Comparison of ENCODE assay signal across 9 cellular contexts in the genomic region with DNA sequence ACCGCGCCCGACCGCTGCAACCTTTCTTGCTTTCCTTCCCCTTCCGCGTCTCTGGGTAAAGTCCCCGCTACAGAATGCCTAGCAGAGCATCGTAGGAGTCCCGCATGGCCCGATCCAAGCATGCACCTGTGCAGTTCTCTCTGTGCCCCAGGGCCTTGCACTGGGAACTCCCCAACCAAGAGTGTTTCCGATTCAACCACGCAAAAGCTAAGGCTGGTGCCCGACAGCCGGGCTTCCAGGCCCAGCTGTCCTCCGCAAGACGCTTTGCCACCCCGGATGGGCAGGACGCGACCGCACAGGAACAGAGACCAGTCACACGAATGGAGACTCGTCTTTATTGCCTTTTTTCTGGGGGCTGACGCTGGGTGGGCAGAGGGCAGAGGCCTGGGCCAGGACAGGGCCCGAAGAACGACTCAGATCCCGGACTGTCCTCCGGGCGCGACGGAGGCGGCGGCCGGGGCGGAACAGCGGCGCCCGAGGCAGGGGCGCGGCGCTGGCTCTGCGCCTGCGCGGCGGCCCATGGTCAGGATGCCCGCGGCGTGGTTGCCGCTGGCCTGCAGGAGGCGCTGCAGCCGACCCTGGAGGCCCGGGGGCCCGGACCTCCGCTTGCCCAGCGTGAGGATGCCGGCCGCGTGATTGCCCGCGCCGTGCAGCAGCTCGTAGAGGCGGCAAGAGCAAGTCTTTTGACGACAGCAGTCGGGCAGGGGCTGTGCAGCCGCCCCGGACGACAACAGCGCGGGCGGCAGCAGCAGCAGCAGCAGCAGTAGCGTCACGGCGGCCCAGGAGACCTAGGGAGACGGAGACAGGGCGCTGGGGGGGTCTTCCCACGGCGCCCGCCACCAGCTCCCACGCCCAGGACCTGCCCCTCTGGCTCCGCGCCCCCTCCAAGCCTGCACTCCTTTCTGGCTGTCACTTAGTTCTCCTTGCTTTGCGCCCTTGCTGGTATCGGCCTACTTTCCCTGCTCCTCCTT. TPM values are rescaled to one million over a fixed set of nuclear protein-coding genes. Genes with fewer than 3 reads are reported as not detected.
A peak's percentile ranks its signal among the peaks of the same experiment; 100 is the strongest.
DNase-seq lines count a peak whose midpoint lies in the region; ATAC-seq and TF ChIP-seq lines count a peak whose summit lies in the region.
"Had no signal": no experiment of that assay in that cellular context is flagged by ENCODE, and none has a peak within 500 bp of the region (broad histone marks: within the 10 kb centered on the region; RNA-seq: fewer than 3 reads in every experiment).

No MANE protein-coding gene starts in this region.

- H3K4me1 Mint-ChIP-seq in Caco-2 (ENCODE audit: low read depth, unreplicated experiment), result peaks cover 20% of the 10 kb centered on the region

- peak; percentile 67 to 89 for DNase-seq in Caco-2
- DNase-seq in LHCN-M2 (ENCODE audit: low read depth), result peak; percentile 57
- DNase-seq in SKM-1 treated with dmso at 0.1 percent for 144 hours (lab: John Stamatoyannopoulos, UW; ENCODE audit: unreplicated experiment), result peak; percentile 60
- peak; percentile 78 for DNase-seq in adipocyte (ENCODE audit: low read depth)
- DNase-seq in right atrium auricular region (ENCODE audit: low spot score), result no peak
- DNase-seq in pulmonary artery endothelial cell (ENCODE audit: low read depth, low spot score), result peak; percentile 17

- WGBS in urinary bladder, result 4% methylated on average over 83 of the region's 83 CpGs

- peak overlapping the region; percentile 90 for H3K9ac ChIP-seq in adipocyte (ENCODE audit: low read length)

- intact Hi-C loops in Caco-2 (cut with micrococcal nuclease; ENCODE audit: unreplicated experiment), result loop anchor here (5.0 kb wide), 1 partner anchor 62 kb away; a partner anchor contains a TSS

- peak; percentile 59 for ATAC-seq in GM21360 (IDR thresholded peaks at IDR 0.05; ENCODE audit: unreplicated experiment)

- peaks cover 5% of the 10 kb centered on the region for H3K36me3 Mint-ChIP-seq in Caco-2 (ENCODE audit: insufficient read depth, unreplicated experiment)

- H3K27me3 Mint-ChIP-seq in Caco-2 (ENCODE audit: insufficient read depth, unreplicated experiment), result peaks cover 10% of the 10 kb centered on the region

- TF ChIP-seq CTCF in Caco-2 (IDR thresholded peaks at IDR 0.05; ENCODE audit: insufficient read depth in 1 of 2, low read depth in 1 of 2, low read length in 1 of 2, severe bottlenecking in 1 of 2, unreplicated experiment in 1 of 2) (peak; percentile 74 to 81), right atrium auricular region (IDR thresholded peaks at IDR 0.05) (peak; percentile 70 to 96)

- H3K27me3 ChIP-seq in Caco-2 (replicated peaks; ENCODE audit: control insufficient read depth, insufficient read depth, low read length), result no peaks in the 10 kb centered on the region; the same call in 1 of the 2 replicates
- peaks cover 27% of the 10 kb centered on the region for H3K27me3 ChIP-seq in adipocyte (replicated peaks; ENCODE audit: control insufficient read depth, insufficient read depth, low read length)
- peaks cover 10 to 13% of the 10 kb centered on the region in 2 donors for H3K27me3 ChIP-seq in right atrium auricular region

- no TSS peak for BruUV-seq in Caco-2 (replicated peaks; lab: Mats Ljungman, UMichigan)

- no peaks in the 10 kb centered on the region for H3K9me3 ChIP-seq in Caco-2
- H3K9me3 ChIP-seq in adipocyte (ENCODE audit: control insufficient read depth, low read length), result no peaks in the 10 kb centered on the region
- H3K9me3 ChIP-seq in right atrium auricular region, result no peaks in the 10 kb centered on the region

- H3K27ac ChIP-seq in right atrium auricular region (peak overlapping the region; percentile 67), urinary bladder (ENCODE audit: low read depth) (no peak overlapping the region)
- H3K27ac ChIP-seq: epithelial cell of prostate had no signal

- peak overlapping the region; percentile 77 for H3K4me3 Mint-ChIP-seq in Caco-2 (ENCODE audit: unreplicated experiment)

- no peaks in the 10 kb centered on the region for H3K9me3 Mint-ChIP-seq in Caco-2 (ENCODE audit: unreplicated experiment)

- POLR2A ChIA-PET in Caco-2 (lab: Charles Lee), result interaction anchor here (0.6 kb wide), 1 partner anchor 30 kb away, joined by 4 read pairs; no protein-coding TSS in a partner anchor

- peak overlapping the region; percentile 84 for H3K27ac Mint-ChIP-seq in Caco-2 (ENCODE audit: unreplicated experiment)

- H3K36me3 ChIP-seq in Caco-2 (ENCODE audit: control insufficient read depth, insufficient read depth, low read length) (no peaks in the 10 kb centered on the region), adipocyte (ENCODE audit: control insufficient read depth, insufficient read depth, low read length, severe bottlenecking) (no peaks in the 10 kb centered on the region), right atrium auricular region (no peaks in the 10 kb centered on the region), urinary bladder (ENCODE audit: insufficient read depth) (no peaks in the 10 kb centered on the region)

- H3K4me1 ChIP-seq in Caco-2 (peaks cover 20% of the 10 kb centered on the region), adipocyte (ENCODE audit: control insufficient read depth, insufficient read depth, low read length) (peaks cover 24% of the 10 kb centered on the region), right atrium auricular region (peaks cover 0 to 25% of the 10 kb centered on the region in 2 donors), urinary bladder (ENCODE audit: insufficient read depth) (no peaks in the 10 kb centered on the region)

- peak overlapping the region; percentile 61 for H3K4me3 ChIP-seq in Caco-2 (ENCODE audit: low read depth, low read length)
- peak overlapping the region; percentile 82 for H3K4me3 ChIP-seq in adipocyte (ENCODE audit: low read length)
- peak overlapping the region; percentile 41 to 51 for H3K4me3 ChIP-seq in right atrium auricular region
- H3K4me3 ChIP-seq in urinary bladder (ENCODE audit: low read depth, low read length), result peak overlapping the region; percentile 38

- CTCF ChIA-PET in Caco-2 (lab: Charles Lee), result interaction anchor here (0.6 to 3.1 kb wide), 7 partner anchors 10 to 175 kb away, joined by 3 to 15 read pairs (median 5); a partner anchor contains a TSS

RNA-seq across cellular contexts. Expression of a gene that starts 1.2 kb away (rescaled TPM):
- total RNA-seq in Caco-2 (2022) (not detected in 2 replicates), LHCN-M2 (2014; rRNA removed) (not detected in 2 replicates), right atrium auricular region (not detected), pulmonary artery endothelial cell (not detected in 2 replicates), urinary bladder (not detected)
- 0.12 TPM for polyA plus RNA-seq in LHCN-M2 (2012)
- polyA plus RNA-seq in urinary bladder, result not detected

RNA-seq across cellular contexts. Expression of a gene that starts 3.1 kb away (rescaled TPM):
- total RNA-seq in Caco-2 (2022) (0.07 and 0.37 TPM in 2 replicates), LHCN-M2 (2014; rRNA removed) (under 0.01 TPM in 1 of 2 replicates, not detected in the other), right atrium auricular region (under 1 TPM; 0.15 to 0.35 TPM), pulmonary artery endothelial cell (0.04 TPM in 1 of 2 replicates, not detected in the other), urinary bladder (0.79 TPM)
- not detected for polyA plus RNA-seq in LHCN-M2 (2012)
- 0.49 TPM for polyA plus RNA-seq in urinary bladder

RNA-seq across cellular contexts. Expression of a gene that starts 10.3 kb away (rescaled TPM):
- total RNA-seq in Caco-2 (2022) (17.7 and 21.4 TPM in 2 replicates), LHCN-M2 (2014; rRNA removed) (14.6 and 16.8 TPM in 2 replicates), right atrium auricular region (10 to 100 TPM; 13.1 to 19.3 TPM), pulmonary artery endothelial cell (14.3 and 16.2 TPM in 2 replicates), urinary bladder (6.7 TPM)
- polyA plus RNA-seq in LHCN-M2 (2012), result 6.6 TPM
- 32.0 TPM for polyA plus RNA-seq in urinary bladder

RNA-seq across cellular contexts. Expression of a gene that starts 29.2 kb away (rescaled TPM):
- total RNA-seq in Caco-2 (2022) (151 and 155 TPM in 2 replicates), LHCN-M2 (2014; rRNA removed) (111 and 139 TPM in 2 replicates), right atrium auricular region (10 to 100 TPM; 39.9 to 92.6 TPM), pulmonary artery endothelial cell (105 and 116 TPM in 2 replicates), urinary bladder (40.5 TPM)
- 210 TPM for polyA plus RNA-seq in LHCN-M2 (2012)
- polyA plus RNA-seq in urinary bladder, result 198 TPM
